In genomic region chr7:20299647-20300312, GRCh38 we compare ENCODE assay signal across 8 cellular contexts. TPM values are rescaled to one million over a fixed set of nuclear protein-coding genes. Genes with fewer than 3 reads are reported as not detected.
DNase-seq lines count a peak whose midpoint lies in the region; ATAC-seq and TF ChIP-seq lines count a peak whose summit lies in the region.

No MANE protein-coding gene starts in this region.

- DNase-seq in DMS53 (lab: John Stamatoyannopoulos, UW), result peak; percentile 66
- DNase-seq in fibroblast of lung (ENCODE audit: low read depth in 2 of 2), result peak; percentile 51 to 59
- no peak for DNase-seq in SHP77 (lab: John Stamatoyannopoulos, UW)
- DNase-seq in RKO (ENCODE audit: low spot score), result no peak
- no peak for DNase-seq in NCI-H2196 treated with DMSO at 0.1 percent for 48 hours (lab: John Stamatoyannopoulos, UW; ENCODE audit: unreplicated experiment)
- DNase-seq in NCI-H2171 (lab: John Stamatoyannopoulos, UW), result no peak

- no peaks in the 10 kb centered on the region for H4K20me1 ChIP-seq in fibroblast of lung (ENCODE audit: control insufficient read depth, extremely low read depth, insufficient read depth, low read length)

- no peaks in the 10 kb centered on the region for H3K4me1 ChIP-seq in fibroblast of lung (ENCODE audit: control insufficient read depth, extremely low read depth, insufficient read depth, low read length)

- H3K9ac ChIP-seq in fibroblast of lung (ENCODE audit: insufficient read depth, low read length), result no peak overlapping the region

- H3K36me3 ChIP-seq in fibroblast of lung (ENCODE audit: control insufficient read depth, insufficient read depth, low read length), result no peaks in the 10 kb centered on the region

- peak; percentile 67 for ATAC-seq in GM21390 (IDR thresholded peaks at IDR 0.05; ENCODE audit: unreplicated experiment)
- ATAC-seq in HG03439 (IDR thresholded peaks at IDR 0.05; ENCODE audit: unreplicated experiment), result peak; percentile 54

- H3K27ac ChIP-seq in fibroblast of lung (ENCODE audit: insufficient read depth, low read length), result no peak overlapping the region

- H3K79me2 ChIP-seq in fibroblast of lung (ENCODE audit: control insufficient read depth, insufficient read depth, low read length), result no peaks in the 10 kb centered on the region

- H3K4me2 ChIP-seq in fibroblast of lung (ENCODE audit: extremely low read depth, insufficient read depth, low read length), result peak overlapping the region; percentile 51

- peak overlapping the region in 1 of 4 experiments; percentile 23 for H3K4me3 ChIP-seq in fibroblast of lung (replicated peaks in 1 of 4; ENCODE audit: control extremely low read depth in 1 of 4, insufficient read depth in 1 of 4, low read depth in 3 of 4, low read length in 4 of 4)

- peak overlapping the region; percentile 46 for H2AFZ ChIP-seq in fibroblast of lung (ENCODE audit: low read length)

- H3K9me3 ChIP-seq in fibroblast of lung (ENCODE audit: control insufficient read depth, insufficient read depth, low read depth, low read length), result no peaks in the 10 kb centered on the region

- TF ChIP-seq CTCF in fibroblast of lung (conservative IDR thresholded peaks at IDR 0.05 in 1 of 2, IDR thresholded peaks at IDR 0.05 in 1 of 2; ENCODE audit: low read depth in 1 of 2, low read length in 2 of 2), result no peak

- no peaks in the 10 kb centered on the region for H3K27me3 ChIP-seq in fibroblast of lung (ENCODE audit: control insufficient read depth, insufficient read depth, low read length)

RNA-seq across cellular contexts. Expression of gene ITGB8, which starts 30.9 kb away (rescaled TPM):
- total RNA-seq in fibroblast of lung, result 41.6 and 100 TPM in 2 replicates
- 3.8 and 10.8 TPM in 2 replicates for polyA plus RNA-seq in fibroblast of lung
- polyA plus RNA-seq in fibroblast of lung (2012), result 2.1 and 5.3 TPM in 2 replicates
- 1.3 and 13.3 TPM in 2 replicates for polyA minus RNA-seq in fibroblast of lung (ENCODE audit: low replicate concordance)

Comparison
In these comparisons a context has a peak if more than half of its experiments do, and no peak if none do; other contexts are left out.
1. DNase-seq: peak in DMS53 (single experiment) and fibroblast of lung (2 of 2); none in SHP77 (0 of 2), RKO (single experiment), NCI-H2196 treated with DMSO at 0.1 percent for 48 hours (single experiment) and NCI-H2171 (single experiment).